Comparison of ENCODE assay signal across 14 cellular contexts in the genomic region with DNA sequence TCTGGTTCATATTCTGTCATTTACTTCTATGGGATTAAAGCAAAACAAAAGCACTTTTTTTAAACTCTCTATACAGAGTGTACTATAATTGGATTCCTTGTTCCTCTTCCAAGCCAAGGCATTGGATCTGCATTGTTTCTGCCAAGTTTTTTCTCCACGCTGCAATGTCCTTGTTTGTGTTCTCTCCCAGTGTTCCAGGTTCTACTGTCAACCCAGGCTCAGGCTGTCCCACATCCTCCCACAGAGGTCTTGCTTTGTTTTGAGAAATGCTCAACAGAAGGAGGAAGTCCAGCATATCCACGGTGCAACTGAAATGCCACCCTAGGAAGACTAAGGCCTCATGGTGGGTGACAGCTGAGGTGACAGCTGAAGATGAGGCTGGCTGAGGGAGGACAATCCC.
A peak's percentile ranks its signal among the peaks of the same experiment; 100 is the strongest.
DNase-seq lines count a peak whose midpoint lies in the region; ATAC-seq, FAIRE-seq and TF ChIP-seq lines count a peak whose summit lies in the region.
"Had no signal": no experiment of that assay in that cellular context is flagged by ENCODE, and none has a peak within 500 bp of the region (broad histone marks: within the 10 kb centered on the region; RNA-seq: fewer than 3 reads in every experiment).

No MANE protein-coding gene starts in this region.

- H3K79me2 ChIP-seq in GM23248 (ENCODE audit: insufficient read depth) (no peaks in the 10 kb centered on the region), K562 (ENCODE audit: control insufficient read depth, insufficient read depth, low read length) (no peaks in the 10 kb centered on the region)

- POLR2A ChIA-PET in K562 (lab: Yijun Ruan, JAX): interaction anchor here (1.2 kb wide), 1 partner anchor 11 kb away, joined by 3 read pairs; no protein-coding TSS in a partner anchor

- no peaks in the 10 kb centered on the region for H3K9me1 ChIP-seq in K562 (ENCODE audit: control insufficient read depth, insufficient read depth, low read length)

- FAIRE-seq in K562 (lab: Jason Lieb, UNC) (no peak), urothelium cell line (lab: Jason Lieb, UNC) (no peak)
- FAIRE-seq: GM19239 had no signal

- DNase-seq in GM23248 (peak; percentile 14), K562 (ENCODE audit: extremely low read depth in 1 of 4, low spot score in 3 of 4) (no peak), midbrain (lab: John Stamatoyannopoulos, UW) (peak; percentile 43), tibial artery (peak; percentile 66 to 70), urothelium cell line (ENCODE audit: low spot score) (no peak)
- DNase-seq: activated B cell treated with CpG ODN at 0.5 μM for 24 hours; effector CD4-positive, alpha-beta T cell; GOT3; NCI-H146; NCI-H774; stimulated activated naive CD8-positive, alpha-beta T cell treated with anti-CD3 and anti-CD28 coated beads, Interleukin-15, amount 100 ng/mL, for 72 hours had no signal

- H3K36me3 ChIP-seq in GM23248 (ENCODE audit: low read depth): no peaks in the 10 kb centered on the region
- H3K36me3 ChIP-seq in K562 (ENCODE audit: control insufficient read depth, insufficient read depth, low read length): no peaks in the 10 kb centered on the region
- no peaks in the 10 kb centered on the region for H3K36me3 ChIP-seq in tibial artery

- no peak overlapping the region for H2AFZ ChIP-seq in GM23248
- H2AFZ ChIP-seq in K562 (ENCODE audit: low read depth, low read length): peak overlapping the region; percentile 41; the same call in 1 of the 2 replicates

- H3K4me3 ChIP-seq in GM23248: no peak overlapping the region
- no peak overlapping the region for H3K4me3 ChIP-seq in K562
- H3K4me3 ChIP-seq in tibial artery: no peak overlapping the region

- H3K27ac ChIP-seq in GM23248 (no peak overlapping the region), K562 (ENCODE audit: extremely low read depth, low read depth, low read length) (no peak overlapping the region), tibial artery (no peak overlapping the region)

- H3K27me3 ChIP-seq in GM23248 (replicated peaks; ENCODE audit: insufficient read depth) (no peaks in the 10 kb centered on the region), K562 (ENCODE audit: control insufficient read depth in 2 of 2, insufficient read depth in 2 of 2, low read length in 2 of 2) (no peaks in the 10 kb centered on the region), tibial artery (no peaks in the 10 kb centered on the region)

- peaks cover 38% of the 10 kb centered on the region for H3F3A ChIP-seq in GM23248 (ENCODE audit: insufficient read depth)

- CTCF ChIA-PET in K562 (lab: Yijun Ruan, JAX; ENCODE audit: low intra/inter-chr PET ratio): no interaction called here

- H3K4me2 ChIP-seq in GM23248 (ENCODE audit: unreplicated experiment) (no peak overlapping the region), K562 (ENCODE audit: insufficient read depth, low read length) (no peak overlapping the region)

- no peak for TF ChIP-seq EP300 in K562 (IDR thresholded peaks at IDR 0.05; ENCODE audit: low read length)

- in situ Hi-C loops in GM23248 (cut with MboI) (no loop called here), K562 (cut with MboI) (no loop called here)

- no peaks in the 10 kb centered on the region for H3K9me2 ChIP-seq in GM23248 (ENCODE audit: insufficient read depth)

- ATAC-seq in K562: no peak
- ATAC-seq in GM21515 (IDR thresholded peaks at IDR 0.05; ENCODE audit: unreplicated experiment): no peak
- no peak for ATAC-seq in HG03135 (IDR thresholded peaks at IDR 0.05; ENCODE audit: unreplicated experiment)
- ATAC-seq: stimulated activated naive CD8-positive, alpha-beta T cell treated with anti-CD3 and anti-CD28 coated beads, Interleukin-15, amount 100 ng/mL, for 72 hours had no signal

- intact Hi-C loops in K562 (cut with micrococcal nuclease) (no loop called here), tibial artery (cut with DNase I; ENCODE audit: low total_unique reads) (no loop called here)

- TF ChIP-seq RAD21 in K562 (CRISPR knock-in tag; conservative IDR thresholded peaks at IDR 0.05 in 1 of 2, IDR thresholded peaks at IDR 0.05 in 1 of 2): no peak

- no peak for TF ChIP-seq POLR2A in K562 (conservative IDR thresholded peaks at IDR 0.05)

- WGBS in GM23248 (ENCODE audit: low coverage in 1 of 2, low lambda C conversion rate in 2 of 2, missing lambda C conversion rate in 2 of 2), 2 experiments: 30 to 31% methylated on average over 2 of the region's 2 CpGs
- 21% methylated on average over 2 of the region's 2 CpGs for WGBS in K562 (ENCODE audit: insufficient coverage, low coverage, missing lambda C conversion rate)

- H3K4me1 ChIP-seq in GM23248 (ENCODE audit: insufficient read depth) (peaks cover 44% of the 10 kb centered on the region), K562 (replicated peaks in 1 of 2; ENCODE audit: control insufficient read depth in 2 of 2, insufficient read depth in 2 of 2, low read length in 2 of 2) (peaks cover 0 to 5% of the 10 kb centered on the region in 2 experiments; a peak in 1 of 5 replicates), tibial artery (peaks cover 0 to 3% (median under 1%) of the 10 kb centered on the region in 4 donors)

- TF ChIP-seq CTCF in K562 (IDR thresholded peaks at IDR 0.05 in 2 of 3, conservative IDR thresholded peaks at IDR 0.05 in 1 of 3; ENCODE audit: insufficient read depth in 2 of 3, low read depth in 1 of 3, low read length in 3 of 3) (no peak), tibial artery (IDR thresholded peaks at IDR 0.05) (no peak)

- BruUV-seq in K562 (replicated peaks; lab: Mats Ljungman, UMichigan): no TSS peak

- H4K20me1 ChIP-seq in GM23248 (ENCODE audit: insufficient read depth): no peaks in the 10 kb centered on the region
- no peaks in the 10 kb centered on the region for H4K20me1 ChIP-seq in K562 (replicated peaks; ENCODE audit: control insufficient read depth, insufficient read depth, low read length)

- no peaks in the 10 kb centered on the region for H3K9me3 ChIP-seq in GM23248 (ENCODE audit: low read depth)
- H3K9me3 ChIP-seq in K562 (replicated peaks; ENCODE audit: control insufficient read depth, insufficient read depth, low read depth, low read length): no peaks in the 10 kb centered on the region
- no peaks in the 10 kb centered on the region for H3K9me3 ChIP-seq in tibial artery

- H3K9ac ChIP-seq in GM23248 (no peak overlapping the region), K562 (ENCODE audit: insufficient read depth in 1 of 2, low read depth in 2 of 2, low read length in 2 of 2) (no peak overlapping the region)

TF ChIP-seq in K562, 482 proteins besides CTCF, POLR2A, EP300 and RAD21:
- TF ChIP-seq ZNF57 (CRISPR knock-in tag; IDR thresholded peaks at IDR 0.05): no peak
- TF ChIP-seq, protein P1, sequence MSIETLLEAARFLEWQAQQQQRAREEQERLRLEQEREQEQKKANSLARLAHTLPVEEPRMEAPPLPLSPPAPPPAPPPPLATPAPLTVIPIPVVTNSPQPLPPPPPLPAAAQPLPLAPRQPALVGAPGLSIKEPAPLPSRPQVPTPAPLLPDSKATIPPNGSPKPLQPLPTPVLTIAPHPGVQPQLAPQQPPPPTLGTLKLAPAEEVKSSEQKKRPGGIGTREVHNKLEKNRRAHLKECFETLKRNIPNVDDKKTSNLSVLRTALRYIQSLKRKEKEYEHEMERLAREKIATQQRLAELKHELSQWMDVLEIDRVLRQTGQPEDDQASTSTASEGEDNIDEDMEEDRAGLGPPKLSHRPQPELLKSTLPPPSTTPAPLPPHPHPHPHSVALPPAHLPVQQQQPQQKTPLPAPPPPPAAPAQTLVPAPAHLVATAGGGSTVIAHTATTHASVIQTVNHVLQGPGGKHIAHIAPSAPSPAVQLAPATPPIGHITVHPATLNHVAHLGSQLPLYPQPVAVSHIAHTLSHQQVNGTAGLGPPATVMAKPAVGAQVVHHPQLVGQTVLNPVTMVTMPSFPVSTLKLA (conservative IDR thresholded peaks at IDR 0.05): no peak
- TF ChIP-seq, protein P2, sequence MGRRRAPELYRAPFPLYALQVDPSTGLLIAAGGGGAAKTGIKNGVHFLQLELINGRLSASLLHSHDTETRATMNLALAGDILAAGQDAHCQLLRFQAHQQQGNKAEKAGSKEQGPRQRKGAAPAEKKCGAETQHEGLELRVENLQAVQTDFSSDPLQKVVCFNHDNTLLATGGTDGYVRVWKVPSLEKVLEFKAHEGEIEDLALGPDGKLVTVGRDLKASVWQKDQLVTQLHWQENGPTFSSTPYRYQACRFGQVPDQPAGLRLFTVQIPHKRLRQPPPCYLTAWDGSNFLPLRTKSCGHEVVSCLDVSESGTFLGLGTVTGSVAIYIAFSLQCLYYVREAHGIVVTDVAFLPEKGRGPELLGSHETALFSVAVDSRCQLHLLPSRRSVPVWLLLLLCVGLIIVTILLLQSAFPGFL (CRISPR knock-in tag; IDR thresholded peaks at IDR 0.05): no peak
- no peak for TF ChIP-seq GATAD2A (IDR thresholded peaks at IDR 0.05)
- TF ChIP-seq DNMT1 (IDR thresholded peaks at IDR 0.05): no peak
- TF ChIP-seq GATA2 (CRISPR knock-in tag; IDR thresholded peaks at IDR 0.05): no peak
- TF ChIP-seq TCF3 (CRISPR knock-in tag; IDR thresholded peaks at IDR 0.05): no peak
- no peak for TF ChIP-seq ZSCAN32 (CRISPR knock-in tag; IDR thresholded peaks at IDR 0.05)
- TF ChIP-seq TSC22D4 (tag; IDR thresholded peaks at IDR 0.05): no peak
- TF ChIP-seq HSF4 (CRISPR knock-in tag; IDR thresholded peaks at IDR 0.05; ENCODE audit: borderline replicate concordance): no peak
- no peak for TF ChIP-seq NCOR1 (IDR thresholded peaks at IDR 0.05)
- TF ChIP-seq, protein P3, sequence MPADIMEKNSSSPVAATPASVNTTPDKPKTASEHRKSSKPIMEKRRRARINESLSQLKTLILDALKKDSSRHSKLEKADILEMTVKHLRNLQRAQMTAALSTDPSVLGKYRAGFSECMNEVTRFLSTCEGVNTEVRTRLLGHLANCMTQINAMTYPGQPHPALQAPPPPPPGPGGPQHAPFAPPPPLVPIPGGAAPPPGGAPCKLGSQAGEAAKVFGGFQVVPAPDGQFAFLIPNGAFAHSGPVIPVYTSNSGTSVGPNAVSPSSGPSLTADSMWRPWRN (IDR thresholded peaks at IDR 0.05; ENCODE audit: low read depth): no peak
- no peak for TF ChIP-seq SUPT5H (IDR thresholded peaks at IDR 0.05)
- TF ChIP-seq ZNF766 (CRISPR knock-in tag; conservative IDR thresholded peaks at IDR 0.05): no peak
- TF ChIP-seq ZNF197 (CRISPR knock-in tag; IDR thresholded peaks at IDR 0.05; ENCODE audit: low read depth): no peak
- TF ChIP-seq, protein P4, sequence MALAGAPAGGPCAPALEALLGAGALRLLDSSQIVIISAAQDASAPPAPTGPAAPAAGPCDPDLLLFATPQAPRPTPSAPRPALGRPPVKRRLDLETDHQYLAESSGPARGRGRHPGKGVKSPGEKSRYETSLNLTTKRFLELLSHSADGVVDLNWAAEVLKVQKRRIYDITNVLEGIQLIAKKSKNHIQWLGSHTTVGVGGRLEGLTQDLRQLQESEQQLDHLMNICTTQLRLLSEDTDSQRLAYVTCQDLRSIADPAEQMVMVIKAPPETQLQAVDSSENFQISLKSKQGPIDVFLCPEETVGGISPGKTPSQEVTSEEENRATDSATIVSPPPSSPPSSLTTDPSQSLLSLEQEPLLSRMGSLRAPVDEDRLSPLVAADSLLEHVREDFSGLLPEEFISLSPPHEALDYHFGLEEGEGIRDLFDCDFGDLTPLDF (CRISPR knock-in tag; IDR thresholded peaks at IDR 0.05): no peak
- TF ChIP-seq PURB (CRISPR knock-in tag; IDR thresholded peaks at IDR 0.05; ENCODE audit: low read depth): no peak
TF ChIP-seq in K562: peak in this region for 0.

Comparison
In these comparisons a context has a peak if more than half of its experiments do, and no peak if none do; other contexts are left out.
1. DNase-seq: peak in GM23248 (single experiment), midbrain (single experiment) and tibial artery (2 of 2); none in K562 (0 of 4) and urothelium cell line (single experiment).